Comparison of ENCODE assay signal across 1 cellular context in the genomic region with DNA sequence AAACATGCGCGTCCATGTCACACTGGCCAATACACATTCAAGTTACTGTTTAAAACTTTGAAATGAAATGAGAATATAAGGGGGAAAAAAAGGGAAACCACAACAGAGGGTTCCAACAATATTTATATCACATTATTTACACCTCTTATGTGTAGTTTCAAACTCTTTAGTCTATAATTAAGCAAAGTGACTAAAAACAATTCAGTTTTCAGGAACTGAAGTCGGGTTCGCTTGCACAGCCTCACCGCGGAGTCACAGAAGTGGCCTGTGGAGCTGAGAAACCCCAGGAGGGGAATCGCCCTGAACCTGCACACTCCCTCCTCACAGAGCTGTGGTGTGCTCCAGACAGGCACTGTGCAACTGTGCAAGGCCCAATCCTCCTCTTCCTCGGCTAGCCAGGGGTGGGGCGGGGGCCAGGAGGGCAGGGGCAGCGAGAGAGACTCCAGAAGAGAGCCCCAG.
TF ChIP-seq lines count a peak whose summit lies in the region.

No MANE protein-coding gene starts in this region.

TF ChIP-seq in HepG2, 621 proteins besides CTCF, POLR2A, EP300 and RAD21 (continued from another document):
- TF ChIP-seq, protein P1, sequence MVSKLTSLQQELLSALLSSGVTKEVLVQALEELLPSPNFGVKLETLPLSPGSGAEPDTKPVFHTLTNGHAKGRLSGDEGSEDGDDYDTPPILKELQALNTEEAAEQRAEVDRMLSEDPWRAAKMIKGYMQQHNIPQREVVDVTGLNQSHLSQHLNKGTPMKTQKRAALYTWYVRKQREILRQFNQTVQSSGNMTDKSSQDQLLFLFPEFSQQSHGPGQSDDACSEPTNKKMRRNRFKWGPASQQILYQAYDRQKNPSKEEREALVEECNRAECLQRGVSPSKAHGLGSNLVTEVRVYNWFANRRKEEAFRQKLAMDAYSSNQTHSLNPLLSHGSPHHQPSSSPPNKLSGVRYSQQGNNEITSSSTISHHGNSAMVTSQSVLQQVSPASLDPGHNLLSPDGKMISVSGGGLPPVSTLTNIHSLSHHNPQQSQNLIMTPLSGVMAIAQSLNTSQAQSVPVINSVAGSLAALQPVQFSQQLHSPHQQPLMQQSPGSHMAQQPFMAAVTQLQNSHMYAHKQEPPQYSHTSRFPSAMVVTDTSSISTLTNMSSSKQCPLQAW (CRISPR knock-in tag; IDR thresholded peaks at IDR 0.05) = no peak
